Comparison of ENCODE assay signal across 8 cellular contexts in the genomic region with DNA sequence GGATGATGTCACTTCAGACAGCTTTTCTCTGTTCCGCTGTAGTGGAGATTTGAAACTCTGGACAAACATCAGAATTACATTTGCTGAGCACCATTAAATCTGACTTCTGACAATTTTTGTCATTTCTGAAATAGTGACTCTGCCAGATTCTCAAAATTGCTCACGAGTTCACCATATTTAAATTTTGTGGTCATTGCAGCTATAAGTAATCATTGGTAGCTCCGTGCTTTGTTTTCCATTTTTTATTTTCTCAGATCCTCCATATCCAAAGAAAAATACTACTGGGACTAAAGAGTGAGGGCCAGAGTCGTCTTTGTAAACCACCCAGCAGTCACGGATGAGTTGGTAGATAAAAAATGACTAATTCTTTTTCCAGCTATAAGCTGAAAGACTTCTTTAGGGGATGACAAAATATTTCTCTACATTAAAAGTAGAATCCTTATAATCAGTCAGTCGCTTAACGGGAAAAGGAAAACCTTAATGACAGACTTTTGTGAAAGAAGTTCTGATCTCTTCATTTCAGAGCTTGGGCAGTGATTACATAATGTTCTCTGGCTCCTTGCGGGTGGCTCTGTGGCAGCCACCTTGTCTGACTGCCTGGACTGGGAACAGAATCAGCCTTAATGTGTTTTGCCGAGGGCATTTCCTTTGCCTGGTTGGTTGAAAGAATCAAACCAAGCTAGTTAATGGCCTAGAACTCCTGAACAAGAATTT. TPM values are rescaled to one million over a fixed set of nuclear protein-coding genes. Genes with fewer than 3 reads are reported as not detected.
DNase-seq lines count a peak whose midpoint lies in the region; ATAC-seq and TF ChIP-seq lines count a peak whose summit lies in the region.

No MANE protein-coding gene starts in this region.

- H3K27me3 ChIP-seq in BLaER1 treated with 17β-estradiol and CSF1 and Interleukin-3, amounts not matched to agents 10 nM and 100 nM: peaks cover 0 to 4% (median 0%) of the 10 kb centered on the region in 11 experiments; a peak in 1 of 22 replicates
- H3K27me3 ChIP-seq in osteoblast (ENCODE audit: insufficient read depth, low read length): peaks cover 2% of the 10 kb centered on the region

- H2AFZ ChIP-seq in osteoblast (ENCODE audit: low read length): peak overlapping the region; percentile 48

- H4K20me1 ChIP-seq in BLaER1 treated with 17β-estradiol and CSF1 and Interleukin-3, amounts not matched to agents 10 nM and 100 nM: peaks cover 22 to 69% (median 34%) of the 10 kb centered on the region in 11 experiments; a peak in 20 of 22 replicates
- peaks cover 18% of the 10 kb centered on the region for H4K20me1 ChIP-seq in osteoblast (ENCODE audit: insufficient read depth, low read length)

- POLR2A ChIA-PET in activated B cell treated with CpG ODN at 0.5 μM for 24 hours (lab: Charles Lee): interaction anchor here (0.7 to 4.4 kb wide), 9 partner anchors 30 to 345 kb away, joined by 3 to 38 read pairs (median 4); a partner anchor contains a TSS

- H3K4me3 Mint-ChIP-seq in activated B cell treated with CpG ODN at 0.5 μM for 24 hours: peak overlapping the region; percentile 74

- DNase-seq in activated B cell treated with CpG ODN at 0.5 μM for 24 hours (no peak), fibroblast of villous mesenchyme (ENCODE audit: low read depth) (peak; percentile 46), osteoblast (ENCODE audit: insufficient read length, low spot score, missing footprints) (peak; percentile 44), OCI-M2 (lab: John Stamatoyannopoulos, UW; ENCODE audit: unreplicated experiment) (no peak)

- H3K27ac Mint-ChIP-seq in activated B cell treated with CpG ODN at 0.5 μM for 24 hours: peak overlapping the region; percentile 84

- H3K36me3 Mint-ChIP-seq in activated B cell treated with CpG ODN at 0.5 μM for 24 hours (ENCODE audit: low read depth): peaks cover 19% of the 10 kb centered on the region

- H3K27ac ChIP-seq in BLaER1 treated with 17β-estradiol and CSF1 and Interleukin-3, amounts not matched to agents 10 nM and 100 nM: peak overlapping the region; percentile 96 to 100 (median 99)
- H3K27ac ChIP-seq in osteoblast (ENCODE audit: low read depth, low read length): peak overlapping the region; percentile 94

- peaks cover 65% of the 10 kb centered on the region for H3K79me2 ChIP-seq in osteoblast (ENCODE audit: insufficient read depth, low read length)

- H3K27me3 Mint-ChIP-seq in activated B cell treated with CpG ODN at 0.5 μM for 24 hours: peaks cover 1% of the 10 kb centered on the region

- H3K9me3 Mint-ChIP-seq in activated B cell treated with CpG ODN at 0.5 μM for 24 hours: no peaks in the 10 kb centered on the region

- peaks cover 13 to 49% (median 25%) of the 10 kb centered on the region in 11 experiments for H3K36me3 ChIP-seq in BLaER1 treated with 17β-estradiol and CSF1 and Interleukin-3, amounts not matched to agents 10 nM and 100 nM
- no peaks in the 10 kb centered on the region for H3K36me3 ChIP-seq in osteoblast (ENCODE audit: insufficient read depth, low read length)

- H3K4me1 ChIP-seq in BLaER1 treated with 17β-estradiol and CSF1 and Interleukin-3, amounts not matched to agents 10 nM and 100 nM: peaks cover 33 to 56% (median 41%) of the 10 kb centered on the region in 10 experiments
- H3K4me1 ChIP-seq in osteoblast (ENCODE audit: insufficient read depth, low read length): peaks cover 44% of the 10 kb centered on the region

- intact Hi-C loops in activated B cell treated with CpG ODN at 0.5 μM for 24 hours (cut with micrococcal nuclease): loop anchor here (1.0 to 5.0 kb wide), 5 partner anchors 14 to 327 kb away; no protein-coding TSS in a partner anchor

- H3K4me1 Mint-ChIP-seq in activated B cell treated with CpG ODN at 0.5 μM for 24 hours: peaks cover 58% of the 10 kb centered on the region

- peak overlapping the region; percentile 83 to 98 (median 98) for H3K4me3 ChIP-seq in BLaER1 treated with 17β-estradiol and CSF1 and Interleukin-3, amounts not matched to agents 10 nM and 100 nM
- H3K4me3 ChIP-seq in fibroblast of villous mesenchyme (ENCODE audit: low read depth, low read length) (peak overlapping the region; percentile 97), osteoblast (ENCODE audit: insufficient read depth, low read length) (peak overlapping the region; percentile 99)

- no peak for TF ChIP-seq CTCF in activated B cell treated with CpG ODN at 0.5 μM for 24 hours (IDR thresholded peaks at IDR 0.05)
- no peak for TF ChIP-seq CTCF in fibroblast of villous mesenchyme (IDR thresholded peaks at IDR 0.05; ENCODE audit: insufficient read depth, low read depth, low read length)
- no peak for TF ChIP-seq CTCF in osteoblast (IDR thresholded peaks at IDR 0.05; ENCODE audit: extremely low read depth, low read depth, low read length)

- H3K9ac ChIP-seq in BLaER1 treated with 17β-estradiol and CSF1 and Interleukin-3, amounts not matched to agents 10 nM and 100 nM: peak overlapping the region; percentile 97 to 100 (median 99)

- peak overlapping the region; percentile 74 to 95 (median 86) for H3K4me2 ChIP-seq in BLaER1 treated with 17β-estradiol and CSF1 and Interleukin-3, amounts not matched to agents 10 nM and 100 nM
- peak overlapping the region; percentile 84 for H3K4me2 ChIP-seq in osteoblast (ENCODE audit: insufficient read depth, low read length)

- peaks cover 0 to 13% (median 9%) of the 10 kb centered on the region in 11 experiments; a peak in 11 of 22 replicates for H3K9me3 ChIP-seq in BLaER1 treated with 17β-estradiol and CSF1 and Interleukin-3, amounts not matched to agents 10 nM and 100 nM (replicated peaks in 1 of 11)
- no peaks in the 10 kb centered on the region for H3K9me3 ChIP-seq in osteoblast (ENCODE audit: low read depth, low read length)

- CTCF ChIA-PET in activated B cell treated with CpG ODN at 0.5 μM for 24 hours (lab: Charles Lee): interaction anchor here (0.6 to 2.2 kb wide), 7 partner anchors 77 to 534 kb away, joined by 3 to 9 read pairs (median 6); a partner anchor contains a TSS

- ATAC-seq in GM18519 (IDR thresholded peaks at IDR 0.05; ENCODE audit: low FRiP score, unreplicated experiment): peak; percentile 64
- ATAC-seq in HG03469 (IDR thresholded peaks at IDR 0.05; ENCODE audit: unreplicated experiment): peak; percentile 58
- peak; percentile 25 for ATAC-seq in activated B cell treated with CpG ODN at 0.5 μM for 24 hours (ENCODE audit: low read depth)
- ATAC-seq in GM19023 (IDR thresholded peaks at IDR 0.05; ENCODE audit: unreplicated experiment): no peak

RNA-seq across cellular contexts. Expression of a gene that starts 2.3 kb away (rescaled TPM):
- total RNA-seq in activated B cell treated with CpG ODN at 0.5 μM for 24 hours (102 and 114 TPM in 2 replicates), fibroblast of villous mesenchyme (112 and 122 TPM in 2 replicates), osteoblast (168 and 176 TPM in 2 replicates)

Comparison
In these comparisons a context has a peak if more than half of its experiments do, and no peak if none do; other contexts are left out.
1. DNase-seq: peak in fibroblast of villous mesenchyme (single experiment) and osteoblast (single experiment); none in activated B cell treated with CpG ODN at 0.5 μM for 24 hours (single experiment) and OCI-M2 (single experiment).
2. Peak in every context shown above with its lines, with median percentiles within 50 percentile points of each other: H3K4me3 ChIP-seq.